ENCODE assay signal across 1 cellular context in genomic region chr1:90502194-90502593, GRCh38.
TF ChIP-seq lines count a peak whose summit lies in the region.

No MANE protein-coding gene starts in this region.

TF ChIP-seq in GM23338, 12 proteins besides CTCF, POLR2A, EP300 and RAD21 (continued from another document):
- TF ChIP-seq ETS1 (IDR thresholded peaks at IDR 0.05) (no peak), CREB1 (CRISPR knock-in tag; IDR thresholded peaks at IDR 0.05; ENCODE audit: low read depth) (no peak), STAT1 (IDR thresholded peaks at IDR 0.05; ENCODE audit: unreplicated experiment) (no peak), JUNB (IDR thresholded peaks at IDR 0.05; ENCODE audit: unreplicated experiment) (no peak), REST (IDR thresholded peaks at IDR 0.05; ENCODE audit: unreplicated experiment) (no peak), POLR2AphosphoS5 (IDR thresholded peaks at IDR 0.05; ENCODE audit: low read depth) (no peak), ZNF114 (CRISPR knock-in tag; IDR thresholded peaks at IDR 0.05) (no peak), ZNF331 (CRISPR knock-in tag; IDR thresholded peaks at IDR 0.05; ENCODE audit: low read depth) (no peak), EZH2phosphoT487 (IDR thresholded peaks at IDR 0.05; ENCODE audit: unreplicated experiment) (no peak), ZNF462 (CRISPR knock-in tag; IDR thresholded peaks at IDR 0.05) (no peak)
